12 cellular contexts compared by ENCODE assay signal in genomic region chr11:101866619-101867491, GRCh38. TPM values are rescaled to one million over a fixed set of nuclear protein-coding genes. Genes with fewer than 3 reads are reported as not detected.
DNase-seq lines count a peak whose midpoint lies in the region; ATAC-seq and TF ChIP-seq lines count a peak whose summit lies in the region.
"Had no signal": no experiment of that assay in that cellular context is flagged by ENCODE, and none has a peak within 500 bp of the region (broad histone marks: within the 10 kb centered on the region; RNA-seq: fewer than 3 reads in every experiment).

No MANE protein-coding gene starts in this region.

- no peak for TF ChIP-seq CTCF in RWPE2 (IDR thresholded peaks at IDR 0.05; ENCODE audit: poor library complexity, severe bottlenecking)
- no peak for TF ChIP-seq CTCF in foreskin fibroblast (IDR thresholded peaks at IDR 0.05; ENCODE audit: low read depth, low read length)
- TF ChIP-seq CTCF in osteoblast (IDR thresholded peaks at IDR 0.05; ENCODE audit: extremely low read depth, low read depth, low read length), result no peak

- H3K36me3 Mint-ChIP-seq in T-helper 2 cell treated with Interferon-gamma antibody and Interleukin-4, amounts not matched to agents 5 μg/mL and 100 μg/mL, for 36 hours (ENCODE audit: low read depth), result no peaks in the 10 kb centered on the region
- H3K36me3 Mint-ChIP-seq in activated T-cell treated with anti-CD3 and anti-CD28 coated beads, Interleukin-2, amount 50 U/mL, for 72 hours (ENCODE audit: insufficient read depth in 2 of 2), result no peaks in the 10 kb centered on the region

- peak; percentile 16 for DNase-seq in HK-2 (ENCODE audit: unreplicated experiment)
- DNase-seq in RWPE2 (ENCODE audit: low spot score), result no peak
- peak; percentile 70 to 74 for DNase-seq in foreskin fibroblast
- DNase-seq in osteoblast (ENCODE audit: insufficient read length, low spot score, missing footprints), result peak; percentile 57
- no peak for DNase-seq in T-helper 2 cell treated with Interferon-gamma antibody and Interleukin-4, amounts not matched to agents 5 μg/mL and 100 μg/mL, for 36 hours (ENCODE audit: low spot score)
- DNase-seq in activated T-cell treated with anti-CD3 and anti-CD28 coated beads, Interleukin-2, amount 50 U/mL, for 72 hours, result no peak
- DNase-seq: activated CD4-positive, alpha-beta T cell treated with anti-CD3 and anti-CD28 coated beads, Interleukin-2, amount 50 U/mL, for 4 hours; DND-41; retina; SW 1271 had no signal

- no peak overlapping the region for H3K27ac Mint-ChIP-seq in T-helper 2 cell treated with Interferon-gamma antibody and Interleukin-4, amounts not matched to agents 5 μg/mL and 100 μg/mL, for 36 hours
- H3K27ac Mint-ChIP-seq in activated T-cell treated with anti-CD3 and anti-CD28 coated beads, Interleukin-2, amount 50 U/mL, for 72 hours, result no peak overlapping the region

- H3K36me3 ChIP-seq in RWPE2 (ENCODE audit: low read depth), result no peaks in the 10 kb centered on the region
- no peaks in the 10 kb centered on the region for H3K36me3 ChIP-seq in osteoblast (ENCODE audit: insufficient read depth, low read length)

- H4K20me1 ChIP-seq in osteoblast (ENCODE audit: insufficient read depth, low read length), result no peaks in the 10 kb centered on the region

- H3K4me1 Mint-ChIP-seq in T-helper 2 cell treated with Interferon-gamma antibody and Interleukin-4, amounts not matched to agents 5 μg/mL and 100 μg/mL, for 36 hours (ENCODE audit: low read depth), result no peaks in the 10 kb centered on the region
- H3K4me1 Mint-ChIP-seq in activated T-cell treated with anti-CD3 and anti-CD28 coated beads, Interleukin-2, amount 50 U/mL, for 72 hours (ENCODE audit: low read depth), result no peaks in the 10 kb centered on the region

- no peaks in the 10 kb centered on the region for H3K27me3 ChIP-seq in RWPE2 (ENCODE audit: insufficient read depth, poor library complexity, severe bottlenecking)
- no peaks in the 10 kb centered on the region for H3K27me3 ChIP-seq in osteoblast (ENCODE audit: insufficient read depth, low read length)

- H3K4me3 ChIP-seq in RWPE2 (ENCODE audit: severe bottlenecking) (no peak overlapping the region), foreskin fibroblast (ENCODE audit: low read depth in 1 of 2, low read length in 2 of 2) (no peak overlapping the region), osteoblast (ENCODE audit: insufficient read depth, low read length) (no peak overlapping the region)

- peaks cover 4% of the 10 kb centered on the region for H3K27me3 Mint-ChIP-seq in T-helper 2 cell treated with Interferon-gamma antibody and Interleukin-4, amounts not matched to agents 5 μg/mL and 100 μg/mL, for 36 hours (ENCODE audit: low read depth)
- H3K27me3 Mint-ChIP-seq in activated T-cell treated with anti-CD3 and anti-CD28 coated beads, Interleukin-2, amount 50 U/mL, for 72 hours (ENCODE audit: low read depth), result peaks cover 16% of the 10 kb centered on the region

- no peaks in the 10 kb centered on the region for H3K79me2 ChIP-seq in osteoblast (ENCODE audit: insufficient read depth, low read length)

- H3K9me3 ChIP-seq in RWPE2 (ENCODE audit: severe bottlenecking) (no peaks in the 10 kb centered on the region), osteoblast (ENCODE audit: low read depth, low read length) (peaks cover 5% of the 10 kb centered on the region)

- peak overlapping the region; percentile 54 for H3K27ac ChIP-seq in RWPE2 (ENCODE audit: poor library complexity, severe bottlenecking)
- H3K27ac ChIP-seq in osteoblast (ENCODE audit: low read depth, low read length), result peak overlapping the region; percentile 46

- peak overlapping the region; percentile 5 for H3K4me2 ChIP-seq in osteoblast (ENCODE audit: insufficient read depth, low read length)

- H3K9me3 Mint-ChIP-seq in T-helper 2 cell treated with Interferon-gamma antibody and Interleukin-4, amounts not matched to agents 5 μg/mL and 100 μg/mL, for 36 hours, result no peaks in the 10 kb centered on the region
- no peaks in the 10 kb centered on the region for H3K9me3 Mint-ChIP-seq in activated T-cell treated with anti-CD3 and anti-CD28 coated beads, Interleukin-2, amount 50 U/mL, for 72 hours

- H3K4me1 ChIP-seq in RWPE2 (ENCODE audit: insufficient read depth, poor library complexity, severe bottlenecking) (peaks cover 39% of the 10 kb centered on the region), osteoblast (ENCODE audit: insufficient read depth, low read length) (peaks cover 64% of the 10 kb centered on the region)

- ATAC-seq in RWPE2 (ENCODE audit: low read depth) (peak; percentile 67), HG02870 (IDR thresholded peaks at IDR 0.05; ENCODE audit: unreplicated experiment) (no peak), GM21367 (IDR thresholded peaks at IDR 0.05; ENCODE audit: unreplicated experiment) (no peak)
- ATAC-seq in activated T-cell treated with anti-CD3 and anti-CD28 coated beads, Interleukin-2, amount 50 U/mL, for 72 hours (replicated peaks in 1 of 2), result no peak

- H3K4me3 Mint-ChIP-seq in T-helper 2 cell treated with Interferon-gamma antibody and Interleukin-4, amounts not matched to agents 5 μg/mL and 100 μg/mL, for 36 hours, result no peak overlapping the region
- H3K4me3 Mint-ChIP-seq in activated T-cell treated with anti-CD3 and anti-CD28 coated beads, Interleukin-2, amount 50 U/mL, for 72 hours, result no peak overlapping the region

- H2AFZ ChIP-seq in osteoblast (ENCODE audit: low read length), result no peak overlapping the region

RNA-seq across cellular contexts. Expression of gene CEP126, which starts 48.0 kb away (rescaled TPM):
- total RNA-seq in osteoblast, result 3.6 and 4.1 TPM in 2 replicates
- total RNA-seq in activated T-cell treated with anti-CD3 and anti-CD28 coated beads, Interleukin-2, amount 50 U/mL, for 72 hours, result 1 to 10 TPM; 1.8 to 2.0 TPM

RNA-seq across cellular contexts. Expression of gene ANGPTL5, which starts 49.5 kb away (rescaled TPM):
- 1.2 and 1.8 TPM in 2 replicates for total RNA-seq in osteoblast
- not detected for total RNA-seq in activated T-cell treated with anti-CD3 and anti-CD28 coated beads, Interleukin-2, amount 50 U/mL, for 72 hours

Comparison
In these comparisons a context has a peak if more than half of its experiments do, and no peak if none do; other contexts are left out.
1. DNase-seq: peak in HK-2 (single experiment), foreskin fibroblast (2 of 2) and osteoblast (single experiment); none in RWPE2 (single experiment), T-helper 2 cell treated with Interferon-gamma antibody and Interleukin-4, amounts not matched to agents 5 μg/mL and 100 μg/mL, for 36 hours (single experiment) and activated T-cell treated with anti-CD3 and anti-CD28 coated beads, Interleukin-2, amount 50 U/mL, for 72 hours (0 of 2).